Comparison of ENCODE assay signal across 8 cellular contexts in genomic region chr19:42092350-42092749, GRCh38.
A peak's percentile ranks its signal among the peaks of the same experiment; 100 is the strongest.
DNase-seq lines count a peak whose midpoint lies in the region; ATAC-seq and TF ChIP-seq lines count a peak whose summit lies in the region.

No MANE protein-coding gene starts in this region.

- peaks cover 55% of the 10 kb centered on the region for H3K4me1 Mint-ChIP-seq in nephron progenitor cell

- peak; percentile 93 for DNase-seq in DMS153 (lab: John Stamatoyannopoulos, UW)
- DNase-seq in KBM-7: peak; percentile 67
- DNase-seq in T follicular helper cell (ENCODE audit: low read depth): peak; percentile 18
- peak; percentile 20 for DNase-seq in central memory CD4-positive, alpha-beta T cell
- no peak for DNase-seq in nephron progenitor cell
- no peak for DNase-seq in SKM-1 (lab: John Stamatoyannopoulos, UW; ENCODE audit: unreplicated experiment)

- no peaks in the 10 kb centered on the region for H3K36me3 Mint-ChIP-seq in nephron progenitor cell (ENCODE audit: low read depth)

- H3K27ac Mint-ChIP-seq in nephron progenitor cell: no peak overlapping the region

- peaks cover 34% of the 10 kb centered on the region for H3K27me3 Mint-ChIP-seq in nephron progenitor cell (ENCODE audit: low read depth, poor library complexity)

- ATAC-seq in HG03439 (IDR thresholded peaks at IDR 0.05; ENCODE audit: unreplicated experiment) (no peak), HG03025 (IDR thresholded peaks at IDR 0.05; ENCODE audit: low FRiP score, unreplicated experiment) (no peak)

- H3K9me3 Mint-ChIP-seq in nephron progenitor cell: no peaks in the 10 kb centered on the region

- in situ Hi-C loops in KBM-7 (cut with MboI; ENCODE audit: low pct_unique_long_range_greater_than_20kb, low sequenced_read_pairs): no loop called here

- no peak overlapping the region for H3K4me3 Mint-ChIP-seq in nephron progenitor cell

- TF ChIP-seq CTCF in nephron progenitor cell (IDR thresholded peaks at IDR 0.05): peak; percentile 19

Comparison
In these comparisons a context has a peak if more than half of its experiments do, and no peak if none do; other contexts are left out.
1. DNase-seq: peak in DMS153 (single experiment), KBM-7 (single experiment), T follicular helper cell (single experiment) and central memory CD4-positive, alpha-beta T cell (single experiment); none in nephron progenitor cell (single experiment) and SKM-1 (single experiment).